In the genomic region with DNA sequence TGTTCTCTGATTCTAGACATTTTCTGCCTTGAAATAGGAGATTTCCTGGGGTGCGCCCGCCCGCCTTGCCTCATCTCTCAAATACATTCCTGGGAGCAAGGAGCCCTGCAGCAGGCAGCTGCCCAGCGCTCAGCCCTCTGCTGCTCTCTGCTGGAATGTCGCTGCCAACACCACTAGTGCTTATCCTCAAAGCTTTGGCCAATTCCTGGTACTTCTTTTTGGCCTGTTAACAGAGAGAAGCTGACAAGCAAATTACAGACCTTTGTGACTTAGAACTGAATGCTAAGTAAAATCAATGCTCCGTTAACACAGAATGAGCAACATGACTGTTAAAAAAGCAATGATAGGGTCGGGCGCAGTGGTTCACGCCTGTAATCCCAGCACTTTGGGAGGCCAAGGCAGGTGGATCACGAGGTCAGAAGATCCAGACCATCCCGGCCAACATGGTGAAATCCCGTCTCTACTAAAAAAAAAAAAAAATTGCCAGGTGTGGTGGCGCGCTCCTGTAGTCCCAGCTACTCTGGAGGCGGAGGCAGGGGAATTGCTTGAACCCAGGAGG, we compare ENCODE assay signal across 8 cellular contexts. TPM values are rescaled to one million over a fixed set of nuclear protein-coding genes. Genes with fewer than 3 reads are reported as not detected.
DNase-seq lines count a peak whose midpoint lies in the region; ATAC-seq and TF ChIP-seq lines count a peak whose summit lies in the region.

No MANE protein-coding gene starts in this region.

- no peak overlapping the region for H2AFZ ChIP-seq in neuronal stem cell (ENCODE audit: low read length)

- H3K27ac ChIP-seq in Peyer's patch (peak overlapping the region in 1 of 4 donors; percentile 20), neuronal stem cell (replicated peaks; ENCODE audit: low read length) (no peak overlapping the region), stomach (no peak overlapping the region)

- no peak overlapping the region for H3K18ac ChIP-seq in neuronal stem cell (ENCODE audit: low read length)

- no peak overlapping the region for H2AK5ac ChIP-seq in neuronal stem cell (ENCODE audit: low read depth, low read length)

- no peak overlapping the region for H2BK12ac ChIP-seq in neuronal stem cell (ENCODE audit: low read length)

- H2BK120ac ChIP-seq in neuronal stem cell (ENCODE audit: low read depth, low read length): no peak overlapping the region

- H3K36me3 ChIP-seq in Peyer's patch: no peaks in the 10 kb centered on the region
- no peaks in the 10 kb centered on the region for H3K36me3 ChIP-seq in neuronal stem cell (replicated peaks in 1 of 2; ENCODE audit: control insufficient read depth in 2 of 2, insufficient read depth in 2 of 2, low read length in 2 of 2)
- H3K36me3 ChIP-seq in stomach: no peaks in the 10 kb centered on the region

- no peak overlapping the region for H3K23ac ChIP-seq in neuronal stem cell (ENCODE audit: low read depth, low read length, poor library complexity)

- no CpG with 5 or more reads among the region's 15 CpGs for WGBS in neuronal stem cell (ENCODE audit: extremely low coverage in 2 of 2, insufficient read length in 2 of 2, insufficient replicate concordance in 1 of 2), 2 donors
- WGBS in stomach, 5 donors: 46 to 53% (median 51%) methylated on average over 15 of the region's 15 CpGs

- no peak overlapping the region for H3K4me3 ChIP-seq in Peyer's patch
- H3K4me3 ChIP-seq in neuronal stem cell (ENCODE audit: low read length in 2 of 2): no peak overlapping the region
- no peak overlapping the region for H3K4me3 ChIP-seq in stomach

- no peak overlapping the region for H4K91ac ChIP-seq in neuronal stem cell (ENCODE audit: low read depth, low read length, poor library complexity)

- H3K4me2 ChIP-seq in neuronal stem cell (ENCODE audit: insufficient read depth, low read length, poor library complexity, severe bottlenecking): no peak overlapping the region

- TF ChIP-seq CTCF in Peyer's patch (IDR thresholded peaks at IDR 0.05): peak; percentile 71 to 96 (median 95)
- TF ChIP-seq CTCF in stomach (IDR thresholded peaks at IDR 0.05): peak in 5 of 7 experiments; percentile 86 to 97 (median 88)

- TF ChIP-seq POLR2A in Peyer's patch (IDR thresholded peaks at IDR 0.05): no peak
- no peak for TF ChIP-seq POLR2A in stomach (IDR thresholded peaks at IDR 0.05)

- no peak overlapping the region for H2BK15ac ChIP-seq in neuronal stem cell (ENCODE audit: low read length)

- no peak overlapping the region for H3K14ac ChIP-seq in neuronal stem cell (ENCODE audit: low read length)

- peak; percentile 58 for DNase-seq in COR-L47 (lab: John Stamatoyannopoulos, UW)
- DNase-seq in KBM-7: peak; percentile 86
- DNase-seq in Peyer's patch: peak; percentile 74 to 91 (median 82)
- DNase-seq in activated T-helper 1 cell treated with Interleukin-2 at 50 U/mL for 16 hours (ENCODE audit: low read depth): peak; percentile 47
- DNase-seq in fibroblast of peridontal ligament (ENCODE audit: extremely low read depth): peak; percentile 85
- peak; percentile 64 for DNase-seq in neuronal stem cell (ENCODE audit: low spot score)
- DNase-seq in stomach: peak; percentile 86

- no peaks in the 10 kb centered on the region for H3K27me3 ChIP-seq in Peyer's patch
- peaks cover 0 to 34% (median 0%) of the 10 kb centered on the region in 3 experiments for H3K27me3 ChIP-seq in neuronal stem cell (ENCODE audit: control insufficient read depth in 3 of 3, insufficient read depth in 3 of 3, low read depth in 1 of 3, low read length in 3 of 3)
- no peaks in the 10 kb centered on the region for H3K27me3 ChIP-seq in stomach

- H4K8ac ChIP-seq in neuronal stem cell (ENCODE audit: low read depth, low read length): no peak overlapping the region

- no peaks in the 10 kb centered on the region for H3K9me3 ChIP-seq in Peyer's patch
- no peaks in the 10 kb centered on the region for H3K9me3 ChIP-seq in neuronal stem cell (replicated peaks in 1 of 2; ENCODE audit: control insufficient read depth in 2 of 2, insufficient read depth in 1 of 2, low read depth in 1 of 2, low read length in 2 of 2)
- H3K9me3 ChIP-seq in stomach: no peaks in the 10 kb centered on the region

- H3K79me1 ChIP-seq in neuronal stem cell (ENCODE audit: low read depth, low read length): no peaks in the 10 kb centered on the region

- H3K4ac ChIP-seq in neuronal stem cell (ENCODE audit: low read length): no peak overlapping the region

- ATAC-seq in GM21360 (IDR thresholded peaks at IDR 0.05; ENCODE audit: unreplicated experiment): peak; percentile 74

- intact Hi-C loops in stomach (cut with DNase I; ENCODE audit: low total_unique reads): loop anchor here (5.0 kb wide), 1 partner anchor 97 kb away; no protein-coding TSS in a partner anchor

- TF ChIP-seq EP300 in stomach (IDR thresholded peaks at IDR 0.05): no peak

- no peak overlapping the region for H3K9ac ChIP-seq in neuronal stem cell (ENCODE audit: low read depth, low read length, poor library complexity)

- in situ Hi-C loops in KBM-7 (cut with MboI; ENCODE audit: low pct_unique_long_range_greater_than_20kb, low sequenced_read_pairs): loop anchor here (10.0 to 25.0 kb wide), 2 partner anchors 99 to 392 kb away; no protein-coding TSS in a partner anchor

- H2BK5ac ChIP-seq in neuronal stem cell (ENCODE audit: low read length): no peak overlapping the region

- peaks cover 0 to 10% (median 0%) of the 10 kb centered on the region in 4 donors for H3K4me1 ChIP-seq in Peyer's patch
- peaks cover 0 to 2% of the 10 kb centered on the region in 2 donors for H3K4me1 ChIP-seq in neuronal stem cell (ENCODE audit: control insufficient read depth in 2 of 2, insufficient read depth in 1 of 2, low read depth in 1 of 2, low read length in 2 of 2)
- peaks cover 0 to 20% (median 10%) of the 10 kb centered on the region in 4 donors for H3K4me1 ChIP-seq in stomach

RNA-seq across cellular contexts. Expression of a gene that starts 41.9 kb away (rescaled TPM):
- total RNA-seq in Peyer's patch (10 to 100 TPM; 45.2 to 77.6 (median 53.3) TPM), stomach (100 to 1,000 TPM in 3 of 5 donors, 10 to 100 TPM in 1, 1 to 10 TPM in 1; 5.2 to 157 (median 103) TPM)
- 24.2 TPM for polyA plus RNA-seq in neuronal stem cell (2013, experiment 1 of 2)
- polyA plus RNA-seq in neuronal stem cell (2013, experiment 2 of 2): 25.2 TPM
- polyA plus RNA-seq in stomach: 10 to 100 TPM; 42.2 to 80.0 (median 49.9) TPM
